Comparison of ENCODE assay signal across 10 cellular contexts in genomic region chr20:32332614-32333013, GRCh38. TPM values are rescaled to one million over a fixed set of nuclear protein-coding genes. Genes with fewer than 3 reads are reported as not detected.
DNase-seq lines count a peak whose midpoint lies in the region; ATAC-seq and TF ChIP-seq lines count a peak whose summit lies in the region.
"Had no signal": no experiment of that assay in that cellular context is flagged by ENCODE, and none has a peak within 500 bp of the region (broad histone marks: within the 10 kb centered on the region; RNA-seq: fewer than 3 reads in every experiment).

No MANE protein-coding gene starts in this region.

- DNase-seq in stimulated activated CD4-positive, alpha-beta T cell treated with anti-CD3 and anti-CD28 coated beads, Interleukin-4, amount 100 ng/mL, for 24 hours = peak; percentile 15
- DNase-seq in stimulated activated CD4-positive, alpha-beta T cell treated with anti-CD3 and anti-CD28 coated beads, Interleukin-12 subunit alpha, Interleukin-12 subunit beta, amount 100 ng/mL, for 4 hours = no peak
- DNase-seq in PC-9 (peak; percentile 36 to 70), fibroblast of peridontal ligament (ENCODE audit: extremely low read depth) (peak; percentile 14), ureter (ENCODE audit: low spot score) (no peak), NCI-H1105 (lab: John Stamatoyannopoulos, UW) (no peak), T-helper 1 cell (no peak)
- DNase-seq: NCI-H2081 treated with DMSO at 0.1 percent for 48 hours, spleen had no signal

- H3K9me2 ChIP-seq in PC-9 (ENCODE audit: insufficient read depth) = no peaks in the 10 kb centered on the region

- peaks cover 18% of the 10 kb centered on the region for H3K36me3 ChIP-seq in PC-9 (ENCODE audit: low read depth)

- no peaks in the 10 kb centered on the region for H3K4me1 ChIP-seq in PC-9 (replicated peaks; ENCODE audit: insufficient read depth)

- CTCF ChIA-PET in PC-9 (lab: Charles Lee) = no interaction called here

- peaks cover 8% of the 10 kb centered on the region; the same call in 1 of the 2 replicates for H3F3A ChIP-seq in PC-9 (ENCODE audit: insufficient read depth, low read depth)

- H3K9me3 ChIP-seq in PC-9 (ENCODE audit: insufficient read depth, low read depth) = no peaks in the 10 kb centered on the region
- H3K9me3 ChIP-seq: spleen had no signal

- H3K79me2 ChIP-seq in PC-9 (ENCODE audit: low read depth) = no peaks in the 10 kb centered on the region

- no peak overlapping the region for H3K4me2 ChIP-seq in PC-9

- TF ChIP-seq CTCF in PC-9 (conservative IDR thresholded peaks at IDR 0.05) = no peak

- H2AFZ ChIP-seq in PC-9 = no peak overlapping the region

- POLR2A ChIA-PET in PC-9 (lab: Charles Lee; ENCODE audit: unreplicated experiment) = interaction anchor here (0.5 kb wide), 1 partner anchor 74 kb away, joined by 3 read pairs; no protein-coding TSS in a partner anchor

- no peaks in the 10 kb centered on the region for H3K27me3 ChIP-seq in PC-9 (ENCODE audit: insufficient read depth, low read depth)
- H3K27me3 ChIP-seq: spleen had no signal

- intact Hi-C loops in PC-9 (cut with micrococcal nuclease; ENCODE audit: unreplicated experiment) = loop anchor here (2.0 to 5.0 kb wide), 3 partner anchors 55 to 150 kb away; partner anchors contain the start of genes KIF3B, PLAGL2 and POFUT1

- no peak overlapping the region for H3K4me3 ChIP-seq in PC-9
- H3K4me3 ChIP-seq: spleen had no signal

- BruUV-seq in PC-9 (replicated peaks; lab: Mats Ljungman, UMichigan) = no TSS peak

- no peak overlapping the region for H3K27ac ChIP-seq in PC-9

- no peaks in the 10 kb centered on the region for H4K20me1 ChIP-seq in PC-9 (ENCODE audit: insufficient read depth)

- ATAC-seq in HG03025 (IDR thresholded peaks at IDR 0.05; ENCODE audit: low FRiP score, unreplicated experiment) = no peak

RNA-seq across cellular contexts. Expression of gene ASXL1, which starts 25.5 kb away (rescaled TPM):
- 102 and 123 TPM in 2 replicates for total RNA-seq in PC-9 (2021)
- 69.5 TPM for total RNA-seq in ureter

RNA-seq across cellular contexts. Expression of gene KIF3B, which starts 55.2 kb away (rescaled TPM):
- total RNA-seq in PC-9 (2021) = 41.4 and 52.3 TPM in 2 replicates
- 35.4 TPM for total RNA-seq in ureter

Comparison
In these comparisons a context has a peak if more than half of its experiments do, and no peak if none do; other contexts are left out.
1. DNase-seq: peak in stimulated activated CD4-positive, alpha-beta T cell treated with anti-CD3 and anti-CD28 coated beads, Interleukin-4, amount 100 ng/mL, for 24 hours (single experiment), PC-9 (2 of 2) and fibroblast of peridontal ligament (single experiment); none in stimulated activated CD4-positive, alpha-beta T cell treated with anti-CD3 and anti-CD28 coated beads, Interleukin-12 subunit alpha, Interleukin-12 subunit beta, amount 100 ng/mL, for 4 hours (single experiment), ureter (single experiment), NCI-H1105 (single experiment) and T-helper 1 cell (0 of 5).